8 cellular contexts compared by ENCODE assay signal in genomic region chr6:32194825-32195651, GRCh38. TPM values are rescaled to one million over a fixed set of nuclear protein-coding genes. Genes with fewer than 3 reads are reported as not detected.
DNase-seq lines count a peak whose midpoint lies in the region; ATAC-seq and TF ChIP-seq lines count a peak whose summit lies in the region.

No MANE protein-coding gene starts in this region.

- peaks cover 14% of the 10 kb centered on the region for H3K36me3 Mint-ChIP-seq in activated CD4-positive, alpha-beta memory T cell treated with anti-CD3 and anti-CD28 coated beads for 36 hours

- no peaks in the 10 kb centered on the region for H3F3A ChIP-seq in Loucy (ENCODE audit: low read depth)

- H2AFZ ChIP-seq in Loucy (ENCODE audit: low read length), result peak overlapping the region; percentile 35; the same call in 1 of the 2 replicates

- peaks cover 23% of the 10 kb centered on the region for H3K4me1 Mint-ChIP-seq in activated CD4-positive, alpha-beta memory T cell treated with anti-CD3 and anti-CD28 coated beads for 36 hours (ENCODE audit: low read depth)

- H3K9me2 ChIP-seq in Loucy (replicated peaks; ENCODE audit: low read depth, low read length), result no peaks in the 10 kb centered on the region

- peak; percentile 82 for TF ChIP-seq CTCF in Loucy (conservative IDR thresholded peaks at IDR 0.05; ENCODE audit: low read length)
- peak; percentile 63 for TF ChIP-seq CTCF in foreskin keratinocyte (conservative IDR thresholded peaks at IDR 0.05)
- TF ChIP-seq CTCF in psoas muscle (IDR thresholded peaks at IDR 0.05), result peak; percentile 44

- no peaks in the 10 kb centered on the region for H3K36me3 ChIP-seq in Loucy (ENCODE audit: insufficient read depth, low read length)
- H3K36me3 ChIP-seq in psoas muscle (ENCODE audit: insufficient read depth in 1 of 2, low read depth in 1 of 2), result no peaks in the 10 kb centered on the region

- peak; percentile 48 for TF ChIP-seq POLR2A in GM10847 (IDR thresholded peaks at IDR 0.05; ENCODE audit: extremely low read depth, insufficient read length)

- H3K9ac ChIP-seq in Loucy (ENCODE audit: low read depth, low read length, poor library complexity, severe bottlenecking), result peak overlapping the region; percentile 96

- H3K4me1 ChIP-seq in Loucy (ENCODE audit: insufficient read depth, low read length, poor library complexity, severe bottlenecking) (peaks cover 52% of the 10 kb centered on the region), foreskin keratinocyte (peaks cover 11% of the 10 kb centered on the region), psoas muscle (peaks cover 25% of the 10 kb centered on the region)

- CTCF ChIA-PET in activated CD4-positive, alpha-beta memory T cell treated with anti-CD3 and anti-CD28 coated beads for 36 hours (lab: Charles Lee), result interaction anchor here (0.6 to 2.5 kb wide), 22 partner anchors 9 to 1141 kb away, joined by 3 to 21 read pairs (median 3); partner anchors contain the start of genes AGPAT1, ATF6B, FKBPL and HLA-DMA

- H3K9me3 ChIP-seq in Loucy (ENCODE audit: insufficient read depth, low read depth, low read length) (no peaks in the 10 kb centered on the region), psoas muscle (no peaks in the 10 kb centered on the region)

- H3K27ac ChIP-seq in foreskin keratinocyte (peak overlapping the region; percentile 78), psoas muscle (peak overlapping the region; percentile 99)

- H3K4me3 ChIP-seq in Loucy (ENCODE audit: low read length, poor library complexity, severe bottlenecking), result peak overlapping the region; percentile 91
- H3K4me3 ChIP-seq in psoas muscle, result peak overlapping the region; percentile 88

- no peaks in the 10 kb centered on the region for H4K20me1 ChIP-seq in Loucy (ENCODE audit: insufficient read depth, low read length, poor library complexity, severe bottlenecking)

- intact Hi-C loops in activated CD4-positive, alpha-beta memory T cell treated with anti-CD3 and anti-CD28 coated beads for 36 hours (cut with micrococcal nuclease), result loop anchor here (1.0 to 10.0 kb wide), 9 partner anchors 17 to 1220 kb away; partner anchors contain the start of genes ATF6B, CUTA, HSPA1B and LTA
- intact Hi-C loops in psoas muscle (cut with DNase I), result loop anchor here (1.0 to 10.0 kb wide), 3 partner anchors 77 to 1000 kb away; partner anchors contain the start of gene COL11A2 (in 1 of the 2)

- H3K27ac Mint-ChIP-seq in activated CD4-positive, alpha-beta memory T cell treated with anti-CD3 and anti-CD28 coated beads for 36 hours, result peak overlapping the region; percentile 89

- ATAC-seq in foreskin keratinocyte (peak; percentile 24), psoas muscle (peak; percentile 15 to 47 (median 29)), HG02588 (IDR thresholded peaks at IDR 0.05; ENCODE audit: unreplicated experiment) (no peak)

- DNase-seq in AG08396 (ENCODE audit: low spot score), result peak; percentile 47
- DNase-seq in activated CD4-positive, alpha-beta memory T cell treated with anti-CD3 and anti-CD28 coated beads for 36 hours, result peak; percentile 59
- peak; percentile 19 to 52 for DNase-seq in foreskin keratinocyte
- no peak for DNase-seq in psoas muscle
- DNase-seq in ecto neural progenitor cell (ENCODE audit: low spot score), result no peak

- peak overlapping the region; percentile 99 for H3K4me2 ChIP-seq in Loucy (ENCODE audit: low read depth, low read length, poor library complexity, severe bottlenecking)

- WGBS in psoas muscle, 3 donors, result 16 to 17% (median 17%) methylated on average over 15 of the region's 15 CpGs

- peaks cover 58% of the 10 kb centered on the region for H3K79me2 ChIP-seq in Loucy (ENCODE audit: insufficient read depth, low read length)

- H3K9me3 Mint-ChIP-seq in activated CD4-positive, alpha-beta memory T cell treated with anti-CD3 and anti-CD28 coated beads for 36 hours, result no peaks in the 10 kb centered on the region

- peak overlapping the region; percentile 96 for H3K4me3 Mint-ChIP-seq in activated CD4-positive, alpha-beta memory T cell treated with anti-CD3 and anti-CD28 coated beads for 36 hours

- POLR2A ChIA-PET in activated CD4-positive, alpha-beta memory T cell treated with anti-CD3 and anti-CD28 coated beads for 36 hours (lab: Charles Lee), result interaction anchor here (1.2 to 1.7 kb wide), 5 partner anchors 16 to 67 kb away, joined by 4 to 16 read pairs (median 7); partner anchors contain the start of genes AGPAT1, ATF6B and FKBPL

- no peaks in the 10 kb centered on the region for H3K27me3 Mint-ChIP-seq in activated CD4-positive, alpha-beta memory T cell treated with anti-CD3 and anti-CD28 coated beads for 36 hours

- H3K27me3 ChIP-seq in Loucy (ENCODE audit: insufficient read depth, low read length, poor library complexity, severe bottlenecking) (no peaks in the 10 kb centered on the region), foreskin keratinocyte (no peaks in the 10 kb centered on the region), psoas muscle (ENCODE audit: insufficient read depth in 3 of 3, low read length in 2 of 3) (no peaks in the 10 kb centered on the region)

RNA-seq across cellular contexts. Expression of gene GPSM3, which starts 2.6 kb away (rescaled TPM):
- total RNA-seq in activated CD4-positive, alpha-beta memory T cell treated with anti-CD3 and anti-CD28 coated beads for 36 hours, result 100 to 1,000 TPM; 117 to 118 TPM
- total RNA-seq in foreskin keratinocyte, result 12.3 and 13.2 TPM in 2 replicates
- polyA plus RNA-seq in foreskin keratinocyte, result 18.5 and 19.1 TPM in 2 replicates
- 1 to 10 TPM; 1.7 to 5.1 (median 3.5) TPM for total RNA-seq in psoas muscle
- polyA plus RNA-seq in psoas muscle, result 1 to 10 TPM; 1.5 to 2.7 (median 2.6) TPM

RNA-seq across cellular contexts. Expression of gene PBX2, which starts 5.0 kb away (rescaled TPM):
- total RNA-seq in activated CD4-positive, alpha-beta memory T cell treated with anti-CD3 and anti-CD28 coated beads for 36 hours, result 10 to 100 TPM; 63.4 to 65.9 TPM
- total RNA-seq in foreskin keratinocyte (37.3 and 38.5 TPM in 2 replicates), psoas muscle (10 to 100 TPM; 36.1 to 46.7 (median 37.5) TPM)
- polyA plus RNA-seq in foreskin keratinocyte (33.4 and 39.0 TPM in 2 replicates), psoas muscle (10 to 100 TPM; 20.4 to 27.4 (median 22.1) TPM)

RNA-seq across cellular contexts. Expression of gene AGER, which starts 11.0 kb away (rescaled TPM):
- total RNA-seq in activated CD4-positive, alpha-beta memory T cell treated with anti-CD3 and anti-CD28 coated beads for 36 hours, result 10 to 100 TPM; 16.5 to 23.5 TPM
- total RNA-seq in foreskin keratinocyte, result 2.7 and 3.2 TPM in 2 replicates
- 5.6 and 6.7 TPM in 2 replicates for polyA plus RNA-seq in foreskin keratinocyte
- 1 to 10 TPM in 3 of 4 donors, under 1 TPM in 1; 0.85 to 2.0 (median 1.4) TPM for total RNA-seq in psoas muscle
- 1 to 10 TPM in 1 of 3 donors, under 1 TPM in 2; 0.79 to 1.7 (median 0.91) TPM for polyA plus RNA-seq in psoas muscle

RNA-seq across cellular contexts. Expression of gene RNF5, which starts 16.8 kb away (rescaled TPM):
- 10 to 100 TPM; 60.8 to 63.8 TPM for total RNA-seq in activated CD4-positive, alpha-beta memory T cell treated with anti-CD3 and anti-CD28 coated beads for 36 hours
- 32.3 and 32.7 TPM in 2 replicates for total RNA-seq in foreskin keratinocyte
- polyA plus RNA-seq in foreskin keratinocyte, result 54.0 and 54.7 TPM in 2 replicates
- 10 to 100 TPM; 52.0 to 91.1 (median 57.0) TPM for total RNA-seq in psoas muscle
- 100 to 1,000 TPM; 110 to 122 (median 113) TPM for polyA plus RNA-seq in psoas muscle

RNA-seq across cellular contexts. Expression of gene AGPAT1, which starts 19.2 kb away (rescaled TPM):
- 10 to 100 TPM; 34.0 to 34.8 TPM for total RNA-seq in activated CD4-positive, alpha-beta memory T cell treated with anti-CD3 and anti-CD28 coated beads for 36 hours
- 57.1 and 61.4 TPM in 2 replicates for total RNA-seq in foreskin keratinocyte
- 75.1 and 80.7 TPM in 2 replicates for polyA plus RNA-seq in foreskin keratinocyte
- total RNA-seq in psoas muscle, result 10 to 100 TPM; 36.8 to 59.8 (median 47.7) TPM
- polyA plus RNA-seq in psoas muscle, result 10 to 100 TPM; 35.0 to 77.8 (median 38.0) TPM

Comparison
In these comparisons a context has a peak if more than half of its experiments do, and no peak if none do; other contexts are left out.
1. DNase-seq: peak in AG08396 (single experiment), activated CD4-positive, alpha-beta memory T cell treated with anti-CD3 and anti-CD28 coated beads for 36 hours (single experiment) and foreskin keratinocyte (2 of 2); none in psoas muscle (0 of 2) and ecto neural progenitor cell (single experiment).
2. Peak in every context shown above with its lines, with median percentiles within 50 percentile points of each other: CTCF ChIP-seq.